2 cellular contexts compared by ENCODE assay signal in genomic region chr5:65730910-65731309, GRCh38.
A peak's percentile ranks its signal among the peaks of the same experiment; 100 is the strongest.
TF ChIP-seq lines count a peak whose summit lies in the region.

No MANE protein-coding gene starts in this region.

TF ChIP-seq in IMR-90, 13 proteins besides CTCF, POLR2A, EP300 and RAD21:
- no peak for TF ChIP-seq USF2 (IDR thresholded peaks at IDR 0.05; ENCODE audit: low read depth, low read length)
- TF ChIP-seq MAFK (IDR thresholded peaks at IDR 0.05; ENCODE audit: low read depth, low read length): peak; percentile 54; the same call in 1 of the 2 replicates

TF ChIP-seq in HepG2, 621 proteins besides CTCF, POLR2A, EP300 and RAD21:
- TF ChIP-seq FOXA3 (CRISPR knock-in tag; IDR thresholded peaks at IDR 0.05): no peak
- no peak for TF ChIP-seq ZNF484 (CRISPR knock-in tag; IDR thresholded peaks at IDR 0.05; ENCODE audit: borderline replicate concordance, low read depth)
- TF ChIP-seq ZNF567 (CRISPR knock-in tag; IDR thresholded peaks at IDR 0.05; ENCODE audit: borderline replicate concordance): no peak
- peak; percentile 40 to 55; a peak in 3 of 4 replicates for TF ChIP-seq MAFK (conservative IDR thresholded peaks at IDR 0.05 in 1 of 2, IDR thresholded peaks at IDR 0.05 in 1 of 2; ENCODE audit: low read length in 2 of 2)
- peak; percentile 45; the same call in 1 of the 2 replicates for TF ChIP-seq MAFF (IDR thresholded peaks at IDR 0.05; ENCODE audit: low read depth, low read length)
